ENCODE assay signal across 25 cellular contexts in genomic region chr2:42498482-42498881, GRCh38. TPM values are rescaled to one million over a fixed set of nuclear protein-coding genes. Genes with fewer than 3 reads are reported as not detected.
"Had no signal": no experiment of that assay in that cellular context is flagged by ENCODE, and none has a peak within 500 bp of the region (broad histone marks: within the 10 kb centered on the region; RNA-seq: fewer than 3 reads in every experiment).

No MANE protein-coding gene starts in this region.

- H3K4me2 ChIP-seq: PC-9 had no signal

- FAIRE-seq: TTC549 had no signal

- ATAC-seq: activated T-helper 17 cell treated with anti-CD3 and anti-CD28 coated beads, Interleukin-2, amount 50 U/mL, for 72 hours had no signal

- H3K9me3 ChIP-seq: adrenal gland had no signal

- H3K27ac Mint-ChIP-seq: activated CD4-positive, alpha-beta memory T cell treated with anti-CD3 and anti-CD28 coated beads for 36 hours; activated CD4-positive, alpha-beta T cell treated with anti-CD3 and anti-CD28 coated beads, Interleukin-2, amount 10 ng/mL, durations not matched to agents 7 days and 5 days; activated naive CD8-positive, alpha-beta T cell treated with anti-CD3 and anti-CD28 coated beads, Interleukin-2, amount 10 ng/mL, durations not matched to agents 7 days and 5 days; activated T-helper 17 cell treated with anti-CD3 and anti-CD28 coated beads, Interleukin-2, amount 50 U/mL, for 72 hours had no signal

- H3K27ac ChIP-seq: adrenal gland, PC-9 had no signal

- H3K36me3 ChIP-seq: adrenal gland had no signal

- H3K36me3 Mint-ChIP-seq: activated CD4-positive, alpha-beta memory T cell treated with anti-CD3 and anti-CD28 coated beads for 36 hours; activated naive CD8-positive, alpha-beta T cell treated with anti-CD3 and anti-CD28 coated beads, Interleukin-2, amount 10 ng/mL, durations not matched to agents 7 days and 5 days had no signal

- H3K4me1 Mint-ChIP-seq: activated T-helper 17 cell treated with anti-CD3 and anti-CD28 coated beads, Interleukin-2, amount 50 U/mL, for 72 hours had no signal

- H3K4me3 ChIP-seq: adrenal gland, PC-9 had no signal

- H3K9me3 Mint-ChIP-seq: activated CD4-positive, alpha-beta memory T cell treated with anti-CD3 and anti-CD28 coated beads for 36 hours; activated CD4-positive, alpha-beta T cell treated with anti-CD3 and anti-CD28 coated beads, Interleukin-2, amount 10 ng/mL, durations not matched to agents 7 days and 5 days; activated naive CD8-positive, alpha-beta T cell treated with anti-CD3 and anti-CD28 coated beads, Interleukin-2, amount 10 ng/mL, durations not matched to agents 7 days and 5 days; activated T-helper 17 cell treated with anti-CD3 and anti-CD28 coated beads, Interleukin-2, amount 50 U/mL, for 72 hours had no signal

- DNase-seq: activated CD4-positive, alpha-beta memory T cell treated with anti-CD3 and anti-CD28 coated beads for 36 hours; activated CD4-positive, alpha-beta T cell treated with anti-CD3 and anti-CD28 coated beads, Interleukin-2, amount 10 ng/mL, durations not matched to agents 7 days and 5 days; activated CD4-positive, CD25-positive, alpha-beta regulatory T cell; activated CD8-positive, alpha-beta memory T cell treated with anti-CD3 and anti-CD28 coated beads for 24 hours; activated naive CD4-positive, alpha-beta T cell treated with anti-CD3 and anti-CD28 coated beads, Interleukin-2, amount 50 U/mL, for 16 hours; activated naive CD8-positive, alpha-beta T cell treated with anti-CD3 and anti-CD28 coated beads, Interleukin-2, amount 10 ng/mL, durations not matched to agents 7 days and 5 days; activated T-cell treated with anti-CD3 and anti-CD28 coated beads for 4 hours; activated T-cell treated with anti-CD3 and anti-CD28 coated beads, Interleukin-2, amount 50 U/mL, for 48 hours; adrenal gland; anterior cingulate cortex; cerebellar nuclear complex; NCI-H1092 treated with DMSO at 0.1 percent for 48 hours; NCI-H1417 treated with DMSO at 0.1 percent for 48 hours; NCI-H1694 treated with DMSO at 0.1 percent for 48 hours; NCI-H2029 treated with DMSO at 0.1 percent for 48 hours; NCI-H446; NCI-H524; SIG-M5; T-helper 2 cell; T1000 had no signal

- H2AFZ ChIP-seq: PC-9 had no signal

- H3K4me3 Mint-ChIP-seq: activated CD4-positive, alpha-beta memory T cell treated with anti-CD3 and anti-CD28 coated beads for 36 hours; activated CD4-positive, alpha-beta T cell treated with anti-CD3 and anti-CD28 coated beads, Interleukin-2, amount 10 ng/mL, durations not matched to agents 7 days and 5 days; activated naive CD8-positive, alpha-beta T cell treated with anti-CD3 and anti-CD28 coated beads, Interleukin-2, amount 10 ng/mL, durations not matched to agents 7 days and 5 days; activated T-helper 17 cell treated with anti-CD3 and anti-CD28 coated beads, Interleukin-2, amount 50 U/mL, for 72 hours had no signal

RNA-seq across cellular contexts. Expression of gene KCNG3, which starts 4.7 kb away (rescaled TPM):
- total RNA-seq: activated CD4-positive, alpha-beta memory T cell treated with anti-CD3 and anti-CD28 coated beads for 36 hours; activated T-helper 17 cell treated with anti-CD3 and anti-CD28 coated beads, Interleukin-2, amount 50 U/mL, for 72 hours; cardiac septum; MCF 10A had no signal
